18 cellular contexts compared by ENCODE assay signal in the genomic region with DNA sequence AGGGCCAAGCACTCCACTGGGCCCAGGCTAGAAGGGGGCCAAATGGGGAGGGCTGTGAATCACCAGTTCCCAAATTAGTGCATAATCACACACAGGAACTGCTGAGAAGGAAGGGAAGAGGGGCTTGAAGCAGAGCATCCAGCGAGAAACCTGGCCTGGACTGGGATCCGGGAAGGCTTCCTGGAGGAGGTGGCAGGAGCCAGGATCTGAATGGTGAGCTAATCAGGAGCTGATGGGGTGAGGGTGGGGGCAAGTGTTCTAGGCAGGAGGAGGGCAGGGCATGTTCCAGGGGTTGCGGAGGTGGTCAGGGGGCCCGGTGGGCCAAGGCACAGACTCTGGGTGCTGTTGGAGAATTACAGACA. TPM values are rescaled to one million over a fixed set of nuclear protein-coding genes. Genes with fewer than 3 reads are reported as not detected.
DNase-seq lines count a peak whose midpoint lies in the region; ATAC-seq, FAIRE-seq and TF ChIP-seq lines count a peak whose summit lies in the region.
"Had no signal": no experiment of that assay in that cellular context is flagged by ENCODE, and none has a peak within 500 bp of the region (broad histone marks: within the 10 kb centered on the region; RNA-seq: fewer than 3 reads in every experiment).

No MANE protein-coding gene starts in this region.

- H3K4me1 ChIP-seq in HepG2 (ENCODE audit: insufficient read depth, low read length) (peaks cover 46% of the 10 kb centered on the region), right lobe of liver (peaks cover 0 to 9% (median 2%) of the 10 kb centered on the region in 4 donors), gastroesophageal sphincter (peaks cover 0 to 81% (median 44%) of the 10 kb centered on the region in 3 donors), neural progenitor cell (peaks cover 26% of the 10 kb centered on the region), vagina (peaks cover 82% of the 10 kb centered on the region), right atrium auricular region (peaks cover 0 to 55% of the 10 kb centered on the region in 2 donors)
- H3K4me1 ChIP-seq in effector memory CD4-positive, alpha-beta T cell (ENCODE audit: control insufficient read depth, insufficient read depth, low read length, poor library complexity, severe bottlenecking) = peaks cover 6% of the 10 kb centered on the region
- H3K4me1 ChIP-seq: SJSA1 had no signal

- no peak for TF ChIP-seq EP300 in HepG2 (IDR thresholded peaks at IDR 0.05; ENCODE audit: low read depth in 2 of 2, low read length in 2 of 2)
- no peak for TF ChIP-seq EP300 in HepG2 (CRISPR knock-in tag; IDR thresholded peaks at IDR 0.05; ENCODE audit: borderline replicate concordance)
- TF ChIP-seq EP300 in gastroesophageal sphincter (IDR thresholded peaks at IDR 0.05) = no peak

- no peak for FAIRE-seq in HepG2 (lab: Jason Lieb, UNC)
- FAIRE-seq: islet of Langerhans had no signal

- no peak for TF ChIP-seq POLR2A in HepG2 (IDR thresholded peaks at IDR 0.05; ENCODE audit: insufficient read depth in 1 of 2, low read depth in 2 of 2, low read length in 2 of 2)
- TF ChIP-seq POLR2A in right lobe of liver (IDR thresholded peaks at IDR 0.05) = no peak
- TF ChIP-seq POLR2A in gastroesophageal sphincter (IDR thresholded peaks at IDR 0.05) = no peak
- no peak for TF ChIP-seq POLR2A in vagina (IDR thresholded peaks at IDR 0.05)

- no peak overlapping the region for H3K4me3 Mint-ChIP-seq in neural progenitor cell
- H3K4me3 Mint-ChIP-seq: activated CD4-positive, alpha-beta T cell treated with anti-CD3 and anti-CD28 coated beads, Interleukin-2, amount 10 ng/mL, durations not matched to agents 24 days and 14 days; CD4-positive, CD25-positive, alpha-beta regulatory T cell had no signal

- H3K27me3 ChIP-seq in HepG2 (ENCODE audit: control insufficient read depth in 1 of 2, insufficient read depth in 2 of 2, low read length in 2 of 2) (no peaks in the 10 kb centered on the region; a peak in 1 of 5 replicates), right lobe of liver (no peaks in the 10 kb centered on the region), gastroesophageal sphincter (no peaks in the 10 kb centered on the region), neural progenitor cell (no peaks in the 10 kb centered on the region), vagina (no peaks in the 10 kb centered on the region), dorsolateral prefrontal cortex (no peaks in the 10 kb centered on the region), right atrium auricular region (no peaks in the 10 kb centered on the region)
- H3K27me3 ChIP-seq in effector memory CD4-positive, alpha-beta T cell (replicated peaks; ENCODE audit: control insufficient read depth, insufficient read depth, low read length, poor library complexity, severe bottlenecking) = no peaks in the 10 kb centered on the region
- H3K27me3 ChIP-seq: SJSA1 had no signal

- DNase-seq in HepG2 (ENCODE audit: low spot score) = no peak
- no peak for DNase-seq in right lobe of liver
- no peak for DNase-seq in neural progenitor cell (ENCODE audit: low spot score)
- no peak for DNase-seq in vagina (ENCODE audit: extremely low spot score in 2 of 2)
- no peak for DNase-seq in dorsolateral prefrontal cortex
- DNase-seq in effector memory CD4-positive, alpha-beta T cell = no peak
- DNase-seq in right atrium auricular region (ENCODE audit: low spot score) = no peak
- DNase-seq: activated CD4-positive, alpha-beta T cell treated with anti-CD3 and anti-CD28 coated beads, Interleukin-2, amount 10 ng/mL, durations not matched to agents 24 days and 14 days; activated T-cell treated with anti-CD3 and anti-CD28 coated beads, Interleukin-2, amount 50 U/mL, for 48 hours; CD4-positive, CD25-positive, alpha-beta regulatory T cell; central memory CD4-positive, alpha-beta T cell; DND-41; NCI-H1694; NCI-H446 treated with DMSO at 0.1 percent for 48 hours; psoas muscle had no signal

- H3K9me3 ChIP-seq in HepG2 (ENCODE audit: low read length) = no peaks in the 10 kb centered on the region
- no peaks in the 10 kb centered on the region for H3K9me3 ChIP-seq in right lobe of liver
- no peaks in the 10 kb centered on the region for H3K9me3 ChIP-seq in gastroesophageal sphincter
- H3K9me3 ChIP-seq in neural progenitor cell (ENCODE audit: low read depth) = no peaks in the 10 kb centered on the region
- H3K9me3 ChIP-seq in vagina = no peaks in the 10 kb centered on the region
- no peaks in the 10 kb centered on the region for H3K9me3 ChIP-seq in effector memory CD4-positive, alpha-beta T cell (ENCODE audit: control insufficient read depth, low read length)
- H3K9me3 ChIP-seq in right atrium auricular region = no peaks in the 10 kb centered on the region
- H3K9me3 ChIP-seq: psoas muscle, SJSA1 had no signal

- intact Hi-C loops in HepG2 (cut with micrococcal nuclease; ENCODE audit: unreplicated experiment) (no loop called here), right lobe of liver (cut with DNase I) (no loop called here), vagina (cut with DNase I) (no loop called here), dorsolateral prefrontal cortex (cut with DNase I) (no loop called here)

- H3K36me3 ChIP-seq in HepG2 (replicated peaks in 1 of 2; ENCODE audit: control insufficient read depth in 1 of 2, insufficient read depth in 2 of 2, low read length in 2 of 2) = no peaks in the 10 kb centered on the region
- peaks cover 0 to 6% (median 2%) of the 10 kb centered on the region in 4 donors for H3K36me3 ChIP-seq in right lobe of liver
- peaks cover 0 to 20% of the 10 kb centered on the region in 2 donors for H3K36me3 ChIP-seq in gastroesophageal sphincter
- no peaks in the 10 kb centered on the region for H3K36me3 ChIP-seq in neural progenitor cell
- peaks cover 0 to 12% of the 10 kb centered on the region in 2 donors for H3K36me3 ChIP-seq in vagina
- peaks cover 20% of the 10 kb centered on the region for H3K36me3 ChIP-seq in effector memory CD4-positive, alpha-beta T cell (ENCODE audit: control insufficient read depth, insufficient read depth, low read length)
- H3K36me3 ChIP-seq in right atrium auricular region = peaks cover 19% of the 10 kb centered on the region
- H3K36me3 ChIP-seq: SJSA1 had no signal

- BruUV-seq in HepG2 (replicated peaks; lab: Mats Ljungman, UMichigan) = no TSS peak

- H2AFZ ChIP-seq in HepG2 (ENCODE audit: low read length) (no peak overlapping the region), neural progenitor cell (replicated peaks) (no peak overlapping the region)

- H3K79me2 ChIP-seq in HepG2 (ENCODE audit: insufficient read depth, low read length) (no peaks in the 10 kb centered on the region), neural progenitor cell (ENCODE audit: low read depth) (no peaks in the 10 kb centered on the region)

- H3K27ac ChIP-seq in HepG2 (ENCODE audit: extremely low read length, insufficient read depth, low read length) (no peak overlapping the region), right lobe of liver (no peak overlapping the region), gastroesophageal sphincter (peak overlapping the region in 3 of 4 donors; percentile 77 to 94 (median 81)), neural progenitor cell (no peak overlapping the region), vagina (peak overlapping the region; percentile 90), dorsolateral prefrontal cortex (peak overlapping the region in 14 of 59 donors; percentile 3 to 88 (median 56)), right atrium auricular region (peak overlapping the region in 1 of 2 donors; percentile 63)
- H3K27ac ChIP-seq in effector memory CD4-positive, alpha-beta T cell (ENCODE audit: insufficient read depth, low read length, poor library complexity, severe bottlenecking) = no peak overlapping the region
- H3K27ac ChIP-seq: SJSA1 had no signal

- H3K36me3 Mint-ChIP-seq in neural progenitor cell = peaks cover 6% of the 10 kb centered on the region

- H4K20me1 ChIP-seq in HepG2 (ENCODE audit: insufficient read depth, low read length) (no peaks in the 10 kb centered on the region), neural progenitor cell (ENCODE audit: low read depth) (no peaks in the 10 kb centered on the region)

- peaks cover 28% of the 10 kb centered on the region for H3K4me1 Mint-ChIP-seq in neural progenitor cell
- H3K4me1 Mint-ChIP-seq: activated CD4-positive, alpha-beta T cell treated with anti-CD3 and anti-CD28 coated beads, Interleukin-2, amount 10 ng/mL, durations not matched to agents 24 days and 14 days had no signal

- no peaks in the 10 kb centered on the region for H3F3A ChIP-seq in neural progenitor cell (ENCODE audit: low read depth)

- peak overlapping the region; percentile 78 for H3K27ac Mint-ChIP-seq in neural progenitor cell
- H3K27ac Mint-ChIP-seq: activated CD4-positive, alpha-beta T cell treated with anti-CD3 and anti-CD28 coated beads, Interleukin-2, amount 10 ng/mL, durations not matched to agents 24 days and 14 days; CD4-positive, CD25-positive, alpha-beta regulatory T cell had no signal

- no peak for TF ChIP-seq CTCF in HepG2 (CRISPR knock-in tag; IDR thresholded peaks at IDR 0.05)
- TF ChIP-seq CTCF in right lobe of liver (IDR thresholded peaks at IDR 0.05) = no peak
- TF ChIP-seq CTCF in gastroesophageal sphincter (IDR thresholded peaks at IDR 0.05) = no peak
- TF ChIP-seq CTCF in neural progenitor cell (IDR thresholded peaks at IDR 0.05) = no peak
- no peak for TF ChIP-seq CTCF in vagina (IDR thresholded peaks at IDR 0.05)
- TF ChIP-seq CTCF in dorsolateral prefrontal cortex (IDR thresholded peaks at IDR 0.05 in 54 of 56, conservative IDR thresholded peaks at IDR 0.05 in 2 of 56; ENCODE audit: low read depth in 1 of 56, partially characterized antibody in 56 of 56) = no peak
- no peak for TF ChIP-seq CTCF in right atrium auricular region (IDR thresholded peaks at IDR 0.05)

- ATAC-seq in HepG2 (no peak), right lobe of liver (no peak), gastroesophageal sphincter (no peak)

- in situ Hi-C loops in HepG2 (cut with HindIII; ENCODE audit: extremely low pct_ligation_motif_present, low pct_unique_long_range_greater_than_20kb) = no loop called here

- 95% methylated on average over 4 of the region's 4 CpGs for WGBS in HepG2 (ENCODE audit: low lambda C conversion rate)
- WGBS in right lobe of liver (ENCODE audit: insufficient coverage, low coverage, low lambda C conversion rate, missing lambda C conversion rate) = 94% methylated on average over 4 of the region's 4 CpGs
- WGBS in gastroesophageal sphincter (ENCODE audit: low coverage in 1 of 2), 2 donors = 85 to 96% methylated on average over 4 of the region's 4 CpGs

- no peak overlapping the region for H3K9ac ChIP-seq in HepG2 (ENCODE audit: insufficient read depth, low read depth, low read length)
- no peak overlapping the region for H3K9ac ChIP-seq in neural progenitor cell

- H3K27me3 Mint-ChIP-seq in neural progenitor cell (ENCODE audit: insufficient read depth, low read depth) = peaks cover 2% of the 10 kb centered on the region
- H3K27me3 Mint-ChIP-seq: activated CD4-positive, alpha-beta T cell treated with anti-CD3 and anti-CD28 coated beads, Interleukin-2, amount 10 ng/mL, durations not matched to agents 24 days and 14 days; CD4-positive, CD25-positive, alpha-beta regulatory T cell had no signal

- POLR2A ChIA-PET in HepG2 (lab: Yijun Ruan, JAX) = no interaction called here

- CTCF ChIA-PET in HepG2 (lab: Yijun Ruan, JAX; ENCODE audit: low intra/inter-chr PET ratio, low total read pairs) = no interaction called here

- H3K4me3 ChIP-seq in HepG2 (replicated peaks in 1 of 3; ENCODE audit: insufficient read depth in 1 of 3, low read depth in 2 of 3, low read length in 3 of 3) (no peak overlapping the region), right lobe of liver (no peak overlapping the region), gastroesophageal sphincter (no peak overlapping the region), neural progenitor cell (no peak overlapping the region), vagina (no peak overlapping the region), dorsolateral prefrontal cortex (peak overlapping the region in 1 of 59 donors; percentile 0), right atrium auricular region (no peak overlapping the region)
- H3K4me3 ChIP-seq in effector memory CD4-positive, alpha-beta T cell (ENCODE audit: insufficient read depth, low read depth, low read length, poor library complexity, severe bottlenecking) = no peak overlapping the region
- H3K4me3 ChIP-seq: psoas muscle, SJSA1 had no signal

- no peaks in the 10 kb centered on the region for H3K9me3 Mint-ChIP-seq in neural progenitor cell
- H3K9me3 Mint-ChIP-seq: activated CD4-positive, alpha-beta T cell treated with anti-CD3 and anti-CD28 coated beads, Interleukin-2, amount 10 ng/mL, durations not matched to agents 24 days and 14 days; CD4-positive, CD25-positive, alpha-beta regulatory T cell had no signal

- no peak overlapping the region for H3K4me2 ChIP-seq in HepG2 (ENCODE audit: low read depth, low read length)
- no peak overlapping the region for H3K4me2 ChIP-seq in neural progenitor cell

- no peak for TF ChIP-seq RAD21 in HepG2 (CRISPR knock-in tag; IDR thresholded peaks at IDR 0.05)

RNA-seq across cellular contexts. Expression of gene PWWP2B, which starts 12.6 kb away (rescaled TPM):
- total RNA-seq in HepG2 (2016; rRNA removed; fragmentation: Illumina TruSeq; extraction: Trizol) = 3.5 and 4.7 TPM in 2 replicates
- 1.3 and 1.8 TPM in 2 replicates for total RNA-seq in HepG2 (2016; cell fraction: cytosol; rRNA removed; fragmentation: Illumina TruSeq; extraction: Trizol; ENCODE audit: low read depth)
- 3.2 and 5.1 TPM in 2 replicates for total RNA-seq in HepG2 (2016; cell fraction: insoluble cytoplasmic fraction; rRNA removed; fragmentation: Illumina TruSeq; extraction: Trizol)
- total RNA-seq in HepG2 (2016; cell fraction: membrane; rRNA removed; fragmentation: Illumina TruSeq; extraction: Trizol) = 3.2 and 3.7 TPM in 2 replicates
- total RNA-seq in HepG2 (2016; cell fraction: nucleus; rRNA removed; fragmentation: Illumina TruSeq; extraction: Trizol) = 2.9 and 3.1 TPM in 2 replicates
- polyA plus RNA-seq in HepG2 (2011; rRNA removed) = 2.3 and 3.7 TPM in 2 replicates
- 3.1 and 4.4 TPM in 2 replicates for polyA plus RNA-seq in HepG2 (2011; cell fraction: cytosol; rRNA removed)
- polyA plus RNA-seq in HepG2 (2011; cell fraction: nucleus; rRNA removed) = 12.7 and 14.5 TPM in 2 replicates
- 2.3 and 4.1 TPM in 2 replicates for polyA plus RNA-seq in HepG2 (2012)
- 1.2 and 1.3 TPM in 2 replicates for polyA plus RNA-seq in HepG2 (2016; cell fraction: cytosol; fragmentation: Illumina TruSeq; extraction: Trizol; ENCODE audit: low read depth)
- polyA plus RNA-seq in HepG2 (2016; cell fraction: insoluble cytoplasmic fraction; fragmentation: Illumina TruSeq; extraction: Trizol; ENCODE audit: low read depth) = 2.8 and 3.2 TPM in 2 replicates
- 2.2 and 2.3 TPM in 2 replicates for polyA plus RNA-seq in HepG2 (2016; cell fraction: membrane; fragmentation: Illumina TruSeq; extraction: Trizol; ENCODE audit: low read depth)
- 5.4 and 5.6 TPM in 2 replicates for polyA plus RNA-seq in HepG2 (2016; cell fraction: nucleus; fragmentation: Illumina TruSeq; extraction: Trizol; ENCODE audit: insufficient read depth, low read depth)
- 3.9 and 6.3 TPM in 2 replicates for polyA minus RNA-seq in HepG2 (2011; rRNA and poly(A)+ RNA removed; ENCODE audit: low replicate concordance)
- polyA minus RNA-seq in HepG2 (2011; cell fraction: cytosol; rRNA and poly(A)+ RNA removed) = 4.8 and 5.9 TPM in 2 replicates
- 2.7 and 3.5 TPM in 2 replicates for polyA minus RNA-seq in HepG2 (2011; cell fraction: nucleus; rRNA and poly(A)+ RNA removed)
- total RNA-seq in right lobe of liver = 10 to 100 TPM in 1 of 6 experiments, 1 to 10 TPM in 5; 3.0 to 12.2 (median 5.1) TPM
- 10 to 100 TPM; 11.3 to 17.1 (median 14.8) TPM for total RNA-seq in gastroesophageal sphincter
- 0.34 and 1.5 TPM in 2 replicates for total RNA-seq in neural progenitor cell (ENCODE audit: low replicate concordance)
- 14.7 TPM for total RNA-seq in vagina
- 10 to 100 TPM in 118 of 120 experiments, 1 to 10 TPM in 2; 7.7 to 28.3 (median 17.8) TPM for total RNA-seq in dorsolateral prefrontal cortex
- 1 to 10 TPM; 7.7 to 8.1 TPM for total RNA-seq in right atrium auricular region

Comparison
In these comparisons a context has a peak if more than half of its experiments do, and no peak if none do; other contexts are left out.
1. H3K27ac ChIP-seq: peak in gastroesophageal sphincter (3 of 4) and vagina (single experiment); none in HepG2 (single experiment), right lobe of liver (0 of 3), neural progenitor cell (single experiment) and effector memory CD4-positive, alpha-beta T cell (single experiment).